Comparison of ENCODE assay signal across 8 cellular contexts in the genomic region with DNA sequence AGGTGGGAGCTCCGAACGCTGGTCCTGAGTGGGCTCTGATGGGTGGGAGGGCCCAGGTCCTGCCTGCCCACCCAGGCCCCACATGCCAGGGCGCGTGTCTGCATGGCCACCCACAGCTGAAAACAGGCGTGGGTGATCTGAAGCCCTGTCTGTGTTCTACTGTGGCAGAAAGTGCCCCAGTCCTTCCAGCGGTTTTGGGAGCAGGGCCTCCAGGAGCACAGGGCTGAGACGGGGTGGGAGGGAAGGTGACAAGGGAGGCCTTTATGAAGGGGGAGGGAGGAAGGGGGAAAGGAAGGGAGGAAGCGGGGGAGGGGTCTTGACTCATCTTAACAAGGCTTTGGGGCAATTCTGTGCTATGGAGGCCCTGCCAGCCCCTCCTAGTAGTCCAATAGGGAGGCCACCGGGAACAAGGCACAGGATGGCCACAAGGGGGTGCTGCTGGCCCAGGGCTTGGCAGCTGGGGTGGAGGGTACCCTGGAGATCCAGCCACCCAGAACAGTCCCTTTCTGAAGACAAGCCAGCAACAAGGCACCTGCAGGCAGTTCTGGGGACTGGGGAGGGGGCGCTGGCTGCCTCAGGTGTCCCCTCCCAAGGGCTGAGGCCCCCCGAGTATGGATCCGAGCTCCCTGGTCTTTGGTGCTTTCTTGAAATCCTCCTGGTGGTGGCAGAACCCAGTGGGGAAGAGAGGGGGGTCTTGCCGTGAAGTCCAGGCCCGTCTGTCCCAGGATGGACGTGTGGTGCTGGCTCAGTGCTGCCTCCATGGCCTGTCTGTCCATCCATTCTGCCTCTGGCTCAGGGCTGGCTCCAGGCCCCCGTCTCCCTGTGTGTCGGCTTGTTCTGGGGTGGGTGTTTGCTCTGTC. TPM values are rescaled to one million over a fixed set of nuclear protein-coding genes. Genes with fewer than 3 reads are reported as not detected.
DNase-seq lines count a peak whose midpoint lies in the region; ATAC-seq lines count a peak whose summit lies in the region.

No MANE protein-coding gene starts in this region.

- DNase-seq in 8988T (peak; percentile 99), NCI-H2227 (lab: John Stamatoyannopoulos, UW; ENCODE audit: unreplicated experiment) (peak; percentile 81), left colon (peak; percentile 54 to 80)
- peak; percentile 67 for DNase-seq in activated CD4-positive, alpha-beta T cell treated with anti-CD3 and anti-CD28 coated beads for 1 hour
- peak; percentile 69 for DNase-seq in central memory CD4-positive, alpha-beta T cell
- DNase-seq in stimulated activated CD4-positive, alpha-beta T cell treated with anti-CD3 and anti-CD28 coated beads, Interleukin-4, amount 100 ng/mL, for 1 hour, result peak; percentile 79

- peak; percentile 48 for ATAC-seq in GM18867 (IDR thresholded peaks at IDR 0.05; ENCODE audit: unreplicated experiment)
- peak; percentile 83 for ATAC-seq in left colon
- ATAC-seq in GM18517 (IDR thresholded peaks at IDR 0.05; ENCODE audit: unreplicated experiment), result no peak

- intact Hi-C loops in left colon (cut with DNase I, micrococcal nuclease), result loop anchor here (2.0 to 10.0 kb wide), 5 partner anchors 49 to 187 kb away; no protein-coding TSS in a partner anchor

RNA-seq across cellular contexts. Expression of a gene that starts 6.3 kb away (rescaled TPM):
- total RNA-seq in left colon, result 10 to 100 TPM in 1 of 2 donors, 1 to 10 TPM in 1; 6.9 to 18.7 TPM

RNA-seq across cellular contexts. Expression of a gene that starts 19.7 kb away (rescaled TPM):
- 1 to 10 TPM; 3.1 to 7.0 TPM for total RNA-seq in left colon

RNA-seq across cellular contexts. Expression of a gene that starts 52.5 kb away (rescaled TPM):
- 1 to 10 TPM in 1 of 2 donors, under 1 TPM in 1; 0.64 to 1.6 TPM for total RNA-seq in left colon
